10 cellular contexts compared by ENCODE assay signal in genomic region chr5:41234475-41234874, GRCh38. TPM values are rescaled to one million over a fixed set of nuclear protein-coding genes. Genes with fewer than 3 reads are reported as not detected.
"Had no signal": no experiment of that assay in that cellular context is flagged by ENCODE, and none has a peak within 500 bp of the region (broad histone marks: within the 10 kb centered on the region; RNA-seq: fewer than 3 reads in every experiment).

No MANE protein-coding gene starts in this region.

- H3K36me3 ChIP-seq: HAP-1 had no signal

- ATAC-seq: HCT116, HepG2 had no signal

- H3K9me3 ChIP-seq: HAP-1 had no signal

- H3K4me1 ChIP-seq: HAP-1 had no signal

- H3K4me3 ChIP-seq: GM23248, HAP-1 had no signal

- DNase-seq: GM23248, GOT3, H7, HFFc6 had no signal

- H2AFZ ChIP-seq: GM23248 had no signal

- H3K9ac ChIP-seq: GM23248 had no signal

- H3K27ac ChIP-seq: GM23248, HL-60 had no signal

RNA-seq across cellular contexts. Expression of gene C6, which starts 21.1 kb away (rescaled TPM):
- total RNA-seq: GM23248, H4, H7, HT1080 had no signal
